ENCODE assay signal across 17 cellular contexts in genomic region chr2:177525351-177525750, GRCh38.
DNase-seq lines count a peak whose midpoint lies in the region; ATAC-seq, FAIRE-seq and TF ChIP-seq lines count a peak whose summit lies in the region.
"Had no signal": no experiment of that assay in that cellular context is flagged by ENCODE, and none has a peak within 500 bp of the region (broad histone marks: within the 10 kb centered on the region; RNA-seq: fewer than 3 reads in every experiment).

No MANE protein-coding gene starts in this region.

- peaks cover 27% of the 10 kb centered on the region for H3K4me1 Mint-ChIP-seq in GM23338
- no peaks in the 10 kb centered on the region for H3K4me1 Mint-ChIP-seq in stimulated activated effector memory CD8-positive, alpha-beta T cell treated with anti-CD3 and anti-CD28 coated beads, Interleukin-12 subunit alpha, Interleukin-12 subunit beta, amount 100 ng/mL, for 72 hours
- H3K4me1 Mint-ChIP-seq: B cell had no signal

- no peak for TF ChIP-seq POLR2A in HepG2 (IDR thresholded peaks at IDR 0.05; ENCODE audit: insufficient read depth in 1 of 2, low read depth in 2 of 2, low read length in 2 of 2)

- TF ChIP-seq CTCF in liver (IDR thresholded peaks at IDR 0.05; ENCODE audit: low read depth, low read length, missing input control) (no peak), HepG2 (CRISPR knock-in tag; IDR thresholded peaks at IDR 0.05) (no peak), GM23338 (conservative IDR thresholded peaks at IDR 0.05; ENCODE audit: low read depth in 2 of 2) (no peak)

- no peak for FAIRE-seq in HepG2 (lab: Jason Lieb, UNC)
- FAIRE-seq: GM12891, H54 had no signal

- H3K27me3 ChIP-seq in liver (ENCODE audit: control insufficient read depth in 4 of 4, insufficient read depth in 4 of 4, low read length in 3 of 4) (no peaks in the 10 kb centered on the region), HepG2 (ENCODE audit: control insufficient read depth in 1 of 2, insufficient read depth in 2 of 2, low read length in 2 of 2) (no peaks in the 10 kb centered on the region), GM23338 (ENCODE audit: insufficient read depth) (no peaks in the 10 kb centered on the region)

- no peaks in the 10 kb centered on the region for H3F3A ChIP-seq in GM23338 (replicated peaks; ENCODE audit: low read depth)

- peak overlapping the region; percentile 84 for H3K27ac Mint-ChIP-seq in GM23338
- H3K27ac Mint-ChIP-seq in stimulated activated effector memory CD8-positive, alpha-beta T cell treated with anti-CD3 and anti-CD28 coated beads, Interleukin-12 subunit alpha, Interleukin-12 subunit beta, amount 100 ng/mL, for 72 hours = no peak overlapping the region
- H3K27ac Mint-ChIP-seq: B cell; CD4-positive, alpha-beta T cell had no signal

- H3K36me3 Mint-ChIP-seq in GM23338 (ENCODE audit: low read depth) = 0 out of 3 replicates have a peak, but pooled peaks cover 2% of the 10 kb centered on the region
- peaks cover 32% of the 10 kb centered on the region for H3K36me3 Mint-ChIP-seq in stimulated activated effector memory CD8-positive, alpha-beta T cell treated with anti-CD3 and anti-CD28 coated beads, Interleukin-12 subunit alpha, Interleukin-12 subunit beta, amount 100 ng/mL, for 72 hours

- TF ChIP-seq EP300 in HepG2 (IDR thresholded peaks at IDR 0.05; ENCODE audit: low read depth in 2 of 2, low read length in 2 of 2) (no peak), HepG2 (CRISPR knock-in tag; IDR thresholded peaks at IDR 0.05; ENCODE audit: borderline replicate concordance) (no peak)

- H3K9me2 ChIP-seq in GM23338 (ENCODE audit: insufficient read depth) = no peaks in the 10 kb centered on the region

- no peak overlapping the region for H2AFZ ChIP-seq in HepG2 (ENCODE audit: low read length)
- no peak overlapping the region for H2AFZ ChIP-seq in GM23338

- no TSS peak for BruUV-seq in HepG2 (replicated peaks; lab: Mats Ljungman, UMichigan)

- H3K36me3 ChIP-seq in liver (ENCODE audit: control insufficient read depth in 4 of 4, insufficient read depth in 3 of 4, low read depth in 1 of 4, low read length in 3 of 4) (peaks cover 0 to 6% (median 4%) of the 10 kb centered on the region in 4 donors), HepG2 (replicated peaks in 1 of 2; ENCODE audit: control insufficient read depth in 1 of 2, insufficient read depth in 2 of 2, low read length in 2 of 2) (peaks cover 24 to 63% of the 10 kb centered on the region in 2 experiments), GM23338 (ENCODE audit: insufficient read depth) (no peaks in the 10 kb centered on the region)

- H3K4me3 ChIP-seq in liver (ENCODE audit: low read depth in 1 of 3, low read length in 3 of 3) (no peak overlapping the region), HepG2 (replicated peaks in 1 of 3; ENCODE audit: insufficient read depth in 1 of 3, low read depth in 2 of 3, low read length in 3 of 3) (no peak overlapping the region), GM23338 (no peak overlapping the region)

- H4K20me1 ChIP-seq in HepG2 (ENCODE audit: insufficient read depth, low read length) (no peaks in the 10 kb centered on the region), GM23338 (replicated peaks; ENCODE audit: insufficient read depth) (no peaks in the 10 kb centered on the region)

- H3K9ac ChIP-seq in liver (ENCODE audit: low read depth in 1 of 2, low read length in 2 of 2) (no peak overlapping the region), HepG2 (ENCODE audit: insufficient read depth, low read depth, low read length) (no peak overlapping the region)

- ATAC-seq in HepG2 (no peak), GM23338 (no peak)
- ATAC-seq in stimulated activated effector memory CD8-positive, alpha-beta T cell treated with anti-CD3 and anti-CD28 coated beads, Interleukin-12 subunit alpha, Interleukin-12 subunit beta, amount 100 ng/mL, for 72 hours = peak; percentile 59
- ATAC-seq: HCT116 had no signal

- no peaks in the 10 kb centered on the region for H3K9me3 Mint-ChIP-seq in GM23338
- no peaks in the 10 kb centered on the region for H3K9me3 Mint-ChIP-seq in stimulated activated effector memory CD8-positive, alpha-beta T cell treated with anti-CD3 and anti-CD28 coated beads, Interleukin-12 subunit alpha, Interleukin-12 subunit beta, amount 100 ng/mL, for 72 hours
- H3K9me3 Mint-ChIP-seq: CD4-positive, alpha-beta T cell had no signal

- POLR2A ChIA-PET in HepG2 (lab: Yijun Ruan, JAX) = no interaction called here

- DNase-seq in HepG2 (ENCODE audit: low spot score) (no peak), GM23338 (ENCODE audit: low spot score) (no peak), iris pigment epithelial cell (ENCODE audit: low read depth) (peak; percentile 15), superior temporal gyrus (ENCODE audit: extremely low spot score) (no peak), COLO829 (ENCODE audit: low spot score) (no peak)
- no peak for DNase-seq in stimulated activated effector memory CD8-positive, alpha-beta T cell treated with anti-CD3 and anti-CD28 coated beads, Interleukin-12 subunit alpha, Interleukin-12 subunit beta, amount 100 ng/mL, for 72 hours (ENCODE audit: low spot score in 2 of 2)
- DNase-seq: C1 segment of cervical spinal cord; CD4-positive, alpha-beta T cell; DMS153; DMS79 treated with DMSO at 0.1 percent for 48 hours; EL had no signal

- 39% methylated on average over 2 of the region's 2 CpGs for WGBS in liver
- WGBS in HepG2 (ENCODE audit: low lambda C conversion rate) = 80% methylated on average over 2 of the region's 2 CpGs

- H3K4me1 ChIP-seq in liver (ENCODE audit: control insufficient read depth in 4 of 4, insufficient read depth in 4 of 4, low read length in 3 of 4) (peaks cover 0 to 11% (median 2%) of the 10 kb centered on the region in 4 donors), HepG2 (ENCODE audit: insufficient read depth, low read length) (no peaks in the 10 kb centered on the region), GM23338 (ENCODE audit: insufficient read depth) (peaks cover 48% of the 10 kb centered on the region)

- in situ Hi-C loops in HepG2 (cut with HindIII; ENCODE audit: extremely low pct_ligation_motif_present, low pct_unique_long_range_greater_than_20kb) = no loop called here

- TF ChIP-seq RAD21 in liver (IDR thresholded peaks at IDR 0.05) = no peak
- TF ChIP-seq RAD21 in HepG2 (CRISPR knock-in tag; IDR thresholded peaks at IDR 0.05) = no peak

- H3K4me2 ChIP-seq in HepG2 (ENCODE audit: low read depth, low read length) (no peak overlapping the region), GM23338 (no peak overlapping the region)

- H3K79me2 ChIP-seq in HepG2 (ENCODE audit: insufficient read depth, low read length) = no peaks in the 10 kb centered on the region
- no peaks in the 10 kb centered on the region for H3K79me2 ChIP-seq in GM23338 (replicated peaks; ENCODE audit: insufficient read depth)

- H3K27ac ChIP-seq in liver (ENCODE audit: low read depth in 1 of 2, low read length in 2 of 2) (no peak overlapping the region), HepG2 (ENCODE audit: extremely low read length, insufficient read depth, low read length) (no peak overlapping the region), GM23338 (ENCODE audit: low read depth) (peak overlapping the region; percentile 33; the same call in 1 of the 2 replicates)
- H3K27ac ChIP-seq: HL-60 had no signal

- CTCF ChIA-PET in HepG2 (lab: Yijun Ruan, JAX; ENCODE audit: low intra/inter-chr PET ratio, low total read pairs) = no interaction called here

- intact Hi-C loops in HepG2 (cut with micrococcal nuclease; ENCODE audit: unreplicated experiment) = loop anchor here (10.0 kb wide), 1 partner anchor 1729 kb away; no protein-coding TSS in a partner anchor

- no peak overlapping the region for H3K4me3 Mint-ChIP-seq in GM23338
- no peak overlapping the region for H3K4me3 Mint-ChIP-seq in stimulated activated effector memory CD8-positive, alpha-beta T cell treated with anti-CD3 and anti-CD28 coated beads, Interleukin-12 subunit alpha, Interleukin-12 subunit beta, amount 100 ng/mL, for 72 hours
- H3K4me3 Mint-ChIP-seq: B cell; CD4-positive, alpha-beta T cell had no signal

- no peaks in the 10 kb centered on the region for H3K27me3 Mint-ChIP-seq in GM23338 (ENCODE audit: insufficient read depth, low read depth, poor library complexity)
- H3K27me3 Mint-ChIP-seq: B cell; CD4-positive, alpha-beta T cell had no signal

- H3K9me3 ChIP-seq in liver (ENCODE audit: control insufficient read depth in 4 of 4, low read length in 3 of 4) (no peaks in the 10 kb centered on the region), HepG2 (ENCODE audit: low read length) (no peaks in the 10 kb centered on the region)

TF ChIP-seq in liver, 16 proteins besides CTCF, POLR2A, EP300 and RAD21 (continues in another document):
- TF ChIP-seq FOXA2 (IDR thresholded peaks at IDR 0.05) = peak; percentile 28

TF ChIP-seq in HepG2, 621 proteins besides CTCF, POLR2A, EP300 and RAD21 (continues in another document):
- TF ChIP-seq ZC3H13 (CRISPR knock-in tag; IDR thresholded peaks at IDR 0.05) (no peak), ZGPAT (CRISPR knock-in tag; IDR thresholded peaks at IDR 0.05) (no peak), ZNF382 (CRISPR knock-in tag; IDR thresholded peaks at IDR 0.05; ENCODE audit: borderline replicate concordance) (no peak)

TF ChIP-seq in GM23338, 12 proteins besides CTCF, POLR2A, EP300 and RAD21 (continues in another document):
- TF ChIP-seq REST (IDR thresholded peaks at IDR 0.05; ENCODE audit: unreplicated experiment) = no peak
- no peak for TF ChIP-seq NANOG (IDR thresholded peaks at IDR 0.05; ENCODE audit: borderline replicate concordance)
- no peak for TF ChIP-seq ZNF331 (CRISPR knock-in tag; IDR thresholded peaks at IDR 0.05; ENCODE audit: low read depth)
- no peak for TF ChIP-seq CREB1 (CRISPR knock-in tag; IDR thresholded peaks at IDR 0.05; ENCODE audit: low read depth)
